In genomic region chr15:85496551-85497545, GRCh38 we compare ENCODE assay signal across 16 cellular contexts.
DNase-seq lines count a peak whose midpoint lies in the region; ATAC-seq lines count a peak whose summit lies in the region.
"Had no signal": no experiment of that assay in that cellular context is flagged by ENCODE, and none has a peak within 500 bp of the region (broad histone marks: within the 10 kb centered on the region; RNA-seq: fewer than 3 reads in every experiment).

No MANE protein-coding gene starts in this region.

- H3K4ac ChIP-seq in trophoblast cell (ENCODE audit: low read depth, low read length), result peak overlapping the region; percentile 39

- H2AFZ ChIP-seq in trophoblast cell (ENCODE audit: insufficient read depth, low read length, poor library complexity), result no peak overlapping the region
- H2AFZ ChIP-seq: PC-9 had no signal

- no peak overlapping the region for H2BK12ac ChIP-seq in trophoblast cell (ENCODE audit: low read length)

- WGBS in trophoblast cell (ENCODE audit: extremely low coverage, insufficient coverage, insufficient read length), result no CpG with 5 or more reads among the region's 4 CpGs

- H3K9me3 ChIP-seq in T-helper 17 cell (ENCODE audit: control insufficient read depth, low read length, poor library complexity, severe bottlenecking), result no peaks in the 10 kb centered on the region
- no peaks in the 10 kb centered on the region for H3K9me3 ChIP-seq in trophoblast cell (ENCODE audit: insufficient read depth, low read depth, low read length)
- H3K9me3 ChIP-seq: psoas muscle had no signal

- no peak for ATAC-seq in activated naive CD8-positive, alpha-beta T cell treated with anti-CD3 and anti-CD28 coated beads, Interleukin-2, amount 50 U/mL, for 24 hours
- ATAC-seq in T-helper 17 cell (no peak), GM19324 (IDR thresholded peaks at IDR 0.05; ENCODE audit: low FRiP score, unreplicated experiment) (no peak)
- ATAC-seq: foreskin keratinocyte, psoas muscle had no signal

- H4K12ac ChIP-seq in trophoblast cell (ENCODE audit: low read depth, low read length), result no peak overlapping the region

- H3K27me3 Mint-ChIP-seq in activated naive CD8-positive, alpha-beta T cell, result no peaks in the 10 kb centered on the region
- H3K27me3 Mint-ChIP-seq in activated naive CD8-positive, alpha-beta T cell treated with anti-CD3 and anti-CD28 coated beads, Interleukin-2, amount 50 U/mL, for 24 hours, result no peaks in the 10 kb centered on the region
- H3K27me3 Mint-ChIP-seq in T-helper 17 cell, result no peaks in the 10 kb centered on the region

- H3K18ac ChIP-seq in trophoblast cell (ENCODE audit: low read length), result peak overlapping the region; percentile 72

- H3K23ac ChIP-seq in trophoblast cell (ENCODE audit: low read length), result no peak overlapping the region

- H3K27me3 ChIP-seq in trophoblast cell (ENCODE audit: insufficient read depth, low read length), result no peaks in the 10 kb centered on the region
- H3K27me3 ChIP-seq: foreskin keratinocyte had no signal

- DNase-seq in activated naive CD8-positive, alpha-beta T cell treated with anti-CD3 and anti-CD28 coated beads, Interleukin-2, amount 50 U/mL, for 24 hours, result no peak
- DNase-seq in NCI-H2029 treated with DMSO at 0.1 percent for 48 hours (lab: John Stamatoyannopoulos, UW) (peak; percentile 62), T-helper 17 cell (no peak), trophoblast cell (no peak), NK-92 (lab: John Stamatoyannopoulos, UW; ENCODE audit: unreplicated experiment) (no peak), putamen (ENCODE audit: low spot score) (no peak)
- DNase-seq: activated CD4-positive, alpha-beta T cell treated with anti-CD3 and anti-CD28 coated beads, Interleukin-2, amount 50 U/mL, for 4 hours; DND-41; foreskin keratinocyte; NCI-H1694; PC-9; psoas muscle; stimulated activated CD4-positive, alpha-beta T cell treated with anti-CD3 and anti-CD28 coated beads, Interleukin-2, amount 100 ng/mL, for 24 hours had no signal

- H3K27ac ChIP-seq in trophoblast cell (ENCODE audit: low read depth, low read length), result no peak overlapping the region
- H3K27ac ChIP-seq: foreskin keratinocyte, PC-9, psoas muscle had no signal

- peak overlapping the region; percentile 3 for H3K4me3 Mint-ChIP-seq in activated naive CD8-positive, alpha-beta T cell
- H3K4me3 Mint-ChIP-seq in activated naive CD8-positive, alpha-beta T cell treated with anti-CD3 and anti-CD28 coated beads, Interleukin-2, amount 50 U/mL, for 24 hours, result no peak overlapping the region
- no peak overlapping the region for H3K4me3 Mint-ChIP-seq in T-helper 17 cell
- H3K4me3 Mint-ChIP-seq: T-helper 1 cell treated with Interleukin-12 subunit alpha and Interleukin-12 subunit beta and Interleukin-4 antibody, amounts not matched to agents 30 μg/mL and 1 μg/mL, for 36 hours had no signal

- H3K4me3 ChIP-seq in trophoblast cell (ENCODE audit: low read depth, low read length), result no peak overlapping the region
- H3K4me3 ChIP-seq: PC-9, psoas muscle had no signal

- no peak overlapping the region for H2AK5ac ChIP-seq in trophoblast cell (ENCODE audit: low read length)

- no peaks in the 10 kb centered on the region for H3K79me2 ChIP-seq in trophoblast cell (ENCODE audit: control insufficient read depth, insufficient read depth, low read length, poor library complexity)

- H2BK5ac ChIP-seq in trophoblast cell (ENCODE audit: low read depth, low read length, poor library complexity), result no peak overlapping the region

- H3K14ac ChIP-seq in trophoblast cell (ENCODE audit: low read length), result no peak overlapping the region

- H3K36me3 ChIP-seq in trophoblast cell (ENCODE audit: control insufficient read depth in 1 of 2, insufficient read depth in 2 of 2, low read length in 2 of 2), result no peaks in the 10 kb centered on the region

- no peak overlapping the region for H3K9ac ChIP-seq in trophoblast cell (ENCODE audit: low read length)

- H2BK120ac ChIP-seq in trophoblast cell (ENCODE audit: insufficient read depth, low read length, poor library complexity), result no peak overlapping the region

- no peak overlapping the region for H4K8ac ChIP-seq in trophoblast cell (ENCODE audit: low read depth, low read length)

- no peaks in the 10 kb centered on the region for H3K9me3 Mint-ChIP-seq in activated naive CD8-positive, alpha-beta T cell (ENCODE audit: low read depth)
- H3K9me3 Mint-ChIP-seq in activated naive CD8-positive, alpha-beta T cell treated with anti-CD3 and anti-CD28 coated beads, Interleukin-2, amount 50 U/mL, for 24 hours, result no peaks in the 10 kb centered on the region
- H3K9me3 Mint-ChIP-seq: T-helper 1 cell treated with Interleukin-12 subunit alpha and Interleukin-12 subunit beta and Interleukin-4 antibody, amounts not matched to agents 30 μg/mL and 1 μg/mL, for 36 hours had no signal

- H3K27ac Mint-ChIP-seq in activated naive CD8-positive, alpha-beta T cell, result no peak overlapping the region
- H3K27ac Mint-ChIP-seq in activated naive CD8-positive, alpha-beta T cell treated with anti-CD3 and anti-CD28 coated beads, Interleukin-2, amount 50 U/mL, for 24 hours, result no peak overlapping the region
- H3K27ac Mint-ChIP-seq in T-helper 17 cell, result peak overlapping the region; percentile 96
- H3K27ac Mint-ChIP-seq: T-helper 1 cell treated with Interleukin-12 subunit alpha and Interleukin-12 subunit beta and Interleukin-4 antibody, amounts not matched to agents 30 μg/mL and 1 μg/mL, for 36 hours had no signal

- no peaks in the 10 kb centered on the region for H3K36me3 Mint-ChIP-seq in activated naive CD8-positive, alpha-beta T cell
- H3K36me3 Mint-ChIP-seq in activated naive CD8-positive, alpha-beta T cell treated with anti-CD3 and anti-CD28 coated beads, Interleukin-2, amount 50 U/mL, for 24 hours (ENCODE audit: low read depth), result peaks cover 2% of the 10 kb centered on the region
- peaks cover 2% of the 10 kb centered on the region for H3K36me3 Mint-ChIP-seq in T-helper 17 cell (ENCODE audit: low read depth)

- H3K79me1 ChIP-seq in trophoblast cell (ENCODE audit: low read length), result peaks cover 2% of the 10 kb centered on the region

- H3K4me1 ChIP-seq in trophoblast cell (ENCODE audit: control insufficient read depth in 1 of 2, insufficient read depth in 2 of 2, low read length in 2 of 2), result peaks cover 6 to 17% of the 10 kb centered on the region in 2 experiments

- H4K91ac ChIP-seq in trophoblast cell (ENCODE audit: low read depth, low read length), result no peak overlapping the region

- H3K4me1 Mint-ChIP-seq in activated naive CD8-positive, alpha-beta T cell (ENCODE audit: low read depth), result peaks cover 94% of the 10 kb centered on the region
- peaks cover 81% of the 10 kb centered on the region for H3K4me1 Mint-ChIP-seq in activated naive CD8-positive, alpha-beta T cell treated with anti-CD3 and anti-CD28 coated beads, Interleukin-2, amount 50 U/mL, for 24 hours
- peaks cover 78% of the 10 kb centered on the region for H3K4me1 Mint-ChIP-seq in T-helper 17 cell

- H3K4me2 ChIP-seq in trophoblast cell (ENCODE audit: low read length), result no peak overlapping the region
- H3K4me2 ChIP-seq: PC-9 had no signal
